In the genomic region with DNA sequence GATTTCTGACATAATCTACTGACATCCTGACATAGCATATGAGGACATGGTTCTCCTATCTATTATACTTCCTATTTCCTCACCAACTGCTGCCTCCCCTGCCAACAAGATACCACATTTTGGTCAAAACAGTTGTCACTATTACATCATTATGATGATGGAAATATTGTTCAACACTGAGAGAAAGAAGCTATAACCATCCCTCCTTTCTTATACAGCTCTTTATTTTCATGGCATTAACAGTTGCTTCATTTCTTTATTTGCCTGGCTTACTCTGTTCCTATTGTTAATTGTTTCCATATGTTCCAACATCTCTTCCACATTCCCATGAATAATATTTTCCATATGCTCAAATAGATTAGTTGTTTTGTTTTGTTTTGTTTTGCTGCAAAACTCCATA, we compare ENCODE assay signal across 2 cellular contexts.
A peak's percentile ranks its signal among the peaks of the same experiment; 100 is the strongest.
TF ChIP-seq lines count a peak whose summit lies in the region.

No MANE protein-coding gene starts in this region.

TF ChIP-seq in IMR-90, 13 proteins besides CTCF, POLR2A, EP300 and RAD21:
- TF ChIP-seq BHLHE40 (IDR thresholded peaks at IDR 0.05; ENCODE audit: low read depth, low read length) (no peak), FOS (IDR thresholded peaks at IDR 0.05; ENCODE audit: low read depth, low read length) (no peak), RCOR1 (IDR thresholded peaks at IDR 0.05; ENCODE audit: insufficient replicate concordance, low read length) (no peak), MAFK (IDR thresholded peaks at IDR 0.05; ENCODE audit: low read depth, low read length) (no peak), SMC3 (IDR thresholded peaks at IDR 0.05; ENCODE audit: low read depth, low read length) (no peak), NFE2L2 (IDR thresholded peaks at IDR 0.05; ENCODE audit: low read depth, low read length) (no peak)
TF ChIP-seq in IMR-90: peak in this region for 0.

TF ChIP-seq in SK-N-SH, 30 proteins besides CTCF, POLR2A, EP300 and RAD21:
- TF ChIP-seq SMC3 (IDR thresholded peaks at IDR 0.05; ENCODE audit: low read depth, low read length) (no peak), TCF12 (IDR thresholded peaks at IDR 0.05) (peak; percentile 72)
TF ChIP-seq in SK-N-SH: peak in this region for 1.
